In genomic region chr2:61866482-61867089, GRCh38 we compare ENCODE assay signal across 4 cellular contexts.
A peak's percentile ranks its signal among the peaks of the same experiment; 100 is the strongest.
TF ChIP-seq lines count a peak whose summit lies in the region.
"Not testable (repeated sequence)": the region's sequence is repeated elsewhere in the genome, so short reads cannot be mapped to it uniquely, and the experiment has no call there.

No MANE protein-coding gene starts in this region.

TF ChIP-seq in A549, 52 proteins besides CTCF, POLR2A, EP300 and RAD21:
- TF ChIP-seq JUN (IDR thresholded peaks at IDR 0.05) (peak in 1 of 2 experiments; percentile 26; a peak in 1 of 5 replicates), FOSL2 (CRISPR knock-in tag; IDR thresholded peaks at IDR 0.05) (peak; percentile 50)
- not testable (repeated sequence) for TF ChIP-seq FOSL2 (IDR thresholded peaks at IDR 0.05)
TF ChIP-seq in A549: peak in this region for 2; not testable (repeated sequence) for 50.

TF ChIP-seq in WTC11, 78 proteins besides CTCF, POLR2A, EP300 and RAD21:
- TF ChIP-seq ZNF416 (CRISPR knock-in tag; IDR thresholded peaks at IDR 0.05) (peak; percentile 39; the same call in 1 of the 2 replicates), ZNF121 (CRISPR knock-in tag; IDR thresholded peaks at IDR 0.05) (peak; percentile 76)

TF ChIP-seq in K562, 482 proteins besides CTCF, POLR2A, EP300 and RAD21:
- TF ChIP-seq SUPT5H (IDR thresholded peaks at IDR 0.05) = peak; percentile 62

TF ChIP-seq in HepG2, 621 proteins besides CTCF, POLR2A, EP300 and RAD21:
- TF ChIP-seq IKZF5 (CRISPR knock-in tag; IDR thresholded peaks at IDR 0.05) = 0 out of 2 replicates have a peak, but pooled peaks have one; percentile 16
- TF ChIP-seq, protein P1, sequence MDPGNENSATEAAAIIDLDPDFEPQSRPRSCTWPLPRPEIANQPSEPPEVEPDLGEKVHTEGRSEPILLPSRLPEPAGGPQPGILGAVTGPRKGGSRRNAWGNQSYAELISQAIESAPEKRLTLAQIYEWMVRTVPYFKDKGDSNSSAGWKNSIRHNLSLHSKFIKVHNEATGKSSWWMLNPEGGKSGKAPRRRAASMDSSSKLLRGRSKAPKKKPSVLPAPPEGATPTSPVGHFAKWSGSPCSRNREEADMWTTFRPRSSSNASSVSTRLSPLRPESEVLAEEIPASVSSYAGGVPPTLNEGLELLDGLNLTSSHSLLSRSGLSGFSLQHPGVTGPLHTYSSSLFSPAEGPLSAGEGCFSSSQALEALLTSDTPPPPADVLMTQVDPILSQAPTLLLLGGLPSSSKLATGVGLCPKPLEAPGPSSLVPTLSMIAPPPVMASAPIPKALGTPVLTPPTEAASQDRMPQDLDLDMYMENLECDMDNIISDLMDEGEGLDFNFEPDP (CRISPR knock-in tag; conservative IDR thresholded peaks at IDR 0.05) = 0 out of 2 replicates have a peak, but pooled peaks have one; percentile 38
- TF ChIP-seq ZNF770 (CRISPR knock-in tag; IDR thresholded peaks at IDR 0.05) = 0 out of 2 replicates have a peak, but pooled peaks have one; percentile 22
- peak; percentile 31 for TF ChIP-seq ZNF883 (CRISPR knock-in tag; IDR thresholded peaks at IDR 0.05; ENCODE audit: not compliant biosample characterization)
- TF ChIP-seq POLR2AphosphoS5 (IDR thresholded peaks at IDR 0.05; ENCODE audit: low read depth, low read length) = peak; percentile 18; the same call in 1 of the 2 replicates
- 0 out of 2 replicates have a peak, but pooled peaks have one; percentile 4 for TF ChIP-seq NCOA2 (CRISPR knock-in tag; IDR thresholded peaks at IDR 0.05)
- peak; percentile 72; the same call in 1 of the 2 replicates for TF ChIP-seq SSRP1 (CRISPR knock-in tag; IDR thresholded peaks at IDR 0.05)
- TF ChIP-seq AGO2 (optimal IDR thresholded peaks at IDR 0.05; ENCODE audit: low read depth, low read length) = peak; percentile 7
- TF ChIP-seq MYPOP (CRISPR knock-in tag; IDR thresholded peaks at IDR 0.05) = 0 out of 2 replicates have a peak, but pooled peaks have one; percentile 21
- TF ChIP-seq, protein P2, sequence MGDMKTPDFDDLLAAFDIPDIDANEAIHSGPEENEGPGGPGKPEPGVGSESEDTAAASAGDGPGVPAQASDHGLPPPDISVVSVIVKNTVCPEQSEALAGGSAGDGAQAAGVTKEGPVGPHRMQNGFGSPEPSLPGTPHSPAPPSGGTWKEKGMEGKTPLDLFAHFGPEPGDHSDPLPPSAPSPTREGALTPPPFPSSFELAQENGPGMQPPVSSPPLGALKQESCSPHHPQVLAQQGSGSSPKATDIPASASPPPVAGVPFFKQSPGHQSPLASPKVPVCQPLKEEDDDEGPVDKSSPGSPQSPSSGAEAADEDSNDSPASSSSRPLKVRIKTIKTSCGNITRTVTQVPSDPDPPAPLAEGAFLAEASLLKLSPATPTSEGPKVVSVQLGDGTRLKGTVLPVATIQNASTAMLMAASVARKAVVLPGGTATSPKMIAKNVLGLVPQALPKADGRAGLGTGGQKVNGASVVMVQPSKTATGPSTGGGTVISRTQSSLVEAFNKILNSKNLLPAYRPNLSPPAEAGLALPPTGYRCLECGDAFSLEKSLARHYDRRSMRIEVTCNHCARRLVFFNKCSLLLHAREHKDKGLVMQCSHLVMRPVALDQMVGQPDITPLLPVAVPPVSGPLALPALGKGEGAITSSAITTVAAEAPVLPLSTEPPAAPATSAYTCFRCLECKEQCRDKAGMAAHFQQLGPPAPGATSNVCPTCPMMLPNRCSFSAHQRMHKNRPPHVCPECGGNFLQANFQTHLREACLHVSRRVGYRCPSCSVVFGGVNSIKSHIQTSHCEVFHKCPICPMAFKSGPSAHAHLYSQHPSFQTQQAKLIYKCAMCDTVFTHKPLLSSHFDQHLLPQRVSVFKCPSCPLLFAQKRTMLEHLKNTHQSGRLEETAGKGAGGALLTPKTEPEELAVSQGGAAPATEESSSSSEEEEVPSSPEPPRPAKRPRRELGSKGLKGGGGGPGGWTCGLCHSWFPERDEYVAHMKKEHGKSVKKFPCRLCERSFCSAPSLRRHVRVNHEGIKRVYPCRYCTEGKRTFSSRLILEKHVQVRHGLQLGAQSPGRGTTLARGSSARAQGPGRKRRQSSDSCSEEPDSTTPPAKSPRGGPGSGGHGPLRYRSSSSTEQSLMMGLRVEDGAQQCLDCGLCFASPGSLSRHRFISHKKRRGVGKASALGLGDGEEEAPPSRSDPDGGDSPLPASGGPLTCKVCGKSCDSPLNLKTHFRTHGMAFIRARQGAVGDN (CRISPR knock-in tag; IDR thresholded peaks at IDR 0.05) = 0 out of 2 replicates have a peak, but pooled peaks have one; percentile 17
- TF ChIP-seq PAF1 (CRISPR knock-in tag; IDR thresholded peaks at IDR 0.05) = peak; percentile 73; the same call in 1 of the 2 replicates
- 0 out of 2 replicates have a peak, but pooled peaks have one; percentile 10 for TF ChIP-seq FOSL1 (CRISPR knock-in tag; IDR thresholded peaks at IDR 0.05; ENCODE audit: borderline replicate concordance)
- 0 out of 2 replicates have a peak, but pooled peaks have one; percentile 14 for TF ChIP-seq POGZ (CRISPR knock-in tag; IDR thresholded peaks at IDR 0.05)
- TF ChIP-seq ATF7-NPFF (CRISPR knock-in tag; IDR thresholded peaks at IDR 0.05; ENCODE audit: low read depth) = 0 out of 2 replicates have a peak, but pooled peaks have one; percentile 22
